In the genomic region with DNA sequence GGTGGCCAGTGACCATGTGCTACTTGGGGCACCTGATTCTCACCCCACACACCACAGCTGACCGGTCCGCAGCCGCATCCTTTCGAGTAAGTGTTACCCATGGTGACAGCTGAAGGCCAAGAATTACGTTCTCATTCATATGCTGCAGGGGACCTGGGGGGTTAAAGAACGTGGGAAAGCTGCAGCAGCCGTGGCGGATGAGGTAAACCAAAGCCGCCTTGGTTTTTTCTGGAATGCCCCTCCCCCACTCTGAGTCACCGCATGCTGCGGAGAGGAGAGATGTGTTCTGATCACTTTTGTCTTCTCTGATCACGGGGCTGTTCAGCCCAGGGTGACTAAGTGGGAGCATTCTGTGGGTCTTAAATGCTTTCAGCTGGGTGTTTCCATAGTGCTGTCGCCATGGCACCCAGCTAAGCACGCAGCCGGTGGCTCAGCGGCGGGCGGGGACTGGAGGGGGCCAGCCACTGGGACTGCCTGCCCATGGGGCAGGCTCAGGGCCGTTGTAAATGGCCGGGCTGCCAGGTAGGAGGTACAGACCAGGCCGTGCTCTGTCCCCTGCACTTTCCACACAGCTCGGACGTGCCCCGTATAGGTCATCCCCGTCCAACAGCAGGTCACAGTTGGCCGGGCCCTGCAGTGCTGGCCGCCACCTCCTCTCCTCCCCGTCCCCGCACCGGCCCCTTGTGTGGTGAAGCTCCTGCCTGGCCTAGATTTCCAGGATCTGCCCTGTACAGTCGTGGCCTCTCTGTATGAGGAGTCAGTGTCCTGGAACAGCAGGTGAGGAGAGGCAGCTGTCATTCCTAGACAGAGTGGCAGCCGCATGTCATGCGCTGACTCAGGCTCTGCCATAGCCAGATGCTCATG, we compare ENCODE assay signal across 1 cellular context.
A peak's percentile ranks its signal among the peaks of the same experiment; 100 is the strongest.
TF ChIP-seq lines count a peak whose summit lies in the region.

No MANE protein-coding gene starts in this region.

TF ChIP-seq in K562, 482 proteins besides CTCF, POLR2A, EP300 and RAD21 (continued from another document and continues in another):
- no peak for TF ChIP-seq RBBP5 (IDR thresholded peaks at IDR 0.05; ENCODE audit: borderline replicate concordance, insufficient read depth, low read length, poor library complexity, severe bottlenecking)
- no peak for TF ChIP-seq PHB2 (IDR thresholded peaks at IDR 0.05; ENCODE audit: low read depth)
- TF ChIP-seq, protein P1, sequence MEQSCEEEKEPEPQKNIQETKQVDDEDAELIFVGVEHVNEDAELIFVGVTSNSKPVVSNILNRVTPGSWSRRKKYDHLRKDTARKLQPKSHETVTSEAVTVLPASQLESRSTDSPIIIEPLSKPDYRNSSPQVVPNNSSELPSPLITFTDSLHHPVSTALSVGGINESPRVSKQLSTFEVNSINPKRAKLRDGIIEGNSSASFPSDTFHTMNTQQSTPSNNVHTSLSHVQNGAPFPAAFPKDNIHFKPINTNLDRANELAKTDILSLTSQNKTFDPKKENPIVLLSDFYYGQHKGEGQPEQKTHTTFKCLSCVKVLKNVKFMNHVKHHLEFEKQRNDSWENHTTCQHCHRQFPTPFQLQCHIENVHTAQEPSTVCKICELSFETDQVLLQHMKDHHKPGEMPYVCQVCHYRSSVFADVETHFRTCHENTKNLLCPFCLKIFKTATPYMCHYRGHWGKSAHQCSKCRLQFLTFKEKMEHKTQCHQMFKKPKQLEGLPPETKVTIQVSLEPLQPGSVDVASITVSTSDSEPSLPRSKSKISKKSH (CRISPR knock-in tag; IDR thresholded peaks at IDR 0.05): no peak
- TF ChIP-seq XRCC4 (IDR thresholded peaks at IDR 0.05; ENCODE audit: extremely low read depth, insufficient read depth, insufficient read length): no peak
- TF ChIP-seq KLF10 (CRISPR knock-in tag; IDR thresholded peaks at IDR 0.05): no peak
- no peak for TF ChIP-seq RBM14 (IDR thresholded peaks at IDR 0.05; ENCODE audit: borderline replicate concordance, insufficient read depth, low read depth, low read length)
- TF ChIP-seq, protein P2, sequence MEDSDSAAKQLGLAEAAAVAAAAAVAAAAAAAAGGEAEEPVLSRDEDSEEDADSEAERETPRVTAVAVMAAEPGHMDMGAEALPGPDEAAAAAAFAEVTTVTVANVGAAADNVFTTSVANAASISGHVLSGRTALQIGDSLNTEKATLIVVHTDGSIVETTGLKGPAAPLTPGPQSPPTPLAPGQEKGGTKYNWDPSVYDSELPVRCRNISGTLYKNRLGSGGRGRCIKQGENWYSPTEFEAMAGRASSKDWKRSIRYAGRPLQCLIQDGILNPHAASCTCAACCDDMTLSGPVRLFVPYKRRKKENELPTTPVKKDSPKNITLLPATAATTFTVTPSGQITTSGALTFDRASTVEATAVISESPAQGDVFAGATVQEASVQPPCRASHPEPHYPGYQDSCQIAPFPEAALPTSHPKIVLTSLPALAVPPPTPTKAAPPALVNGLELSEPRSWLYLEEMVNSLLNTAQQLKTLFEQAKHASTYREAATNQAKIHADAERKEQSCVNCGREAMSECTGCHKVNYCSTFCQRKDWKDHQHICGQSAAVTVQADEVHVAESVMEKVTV (CRISPR knock-in tag; IDR thresholded peaks at IDR 0.05): no peak
- no peak for TF ChIP-seq TCF7L2 (IDR thresholded peaks at IDR 0.05; ENCODE audit: low read depth, low read length)
- TF ChIP-seq, protein P3, sequence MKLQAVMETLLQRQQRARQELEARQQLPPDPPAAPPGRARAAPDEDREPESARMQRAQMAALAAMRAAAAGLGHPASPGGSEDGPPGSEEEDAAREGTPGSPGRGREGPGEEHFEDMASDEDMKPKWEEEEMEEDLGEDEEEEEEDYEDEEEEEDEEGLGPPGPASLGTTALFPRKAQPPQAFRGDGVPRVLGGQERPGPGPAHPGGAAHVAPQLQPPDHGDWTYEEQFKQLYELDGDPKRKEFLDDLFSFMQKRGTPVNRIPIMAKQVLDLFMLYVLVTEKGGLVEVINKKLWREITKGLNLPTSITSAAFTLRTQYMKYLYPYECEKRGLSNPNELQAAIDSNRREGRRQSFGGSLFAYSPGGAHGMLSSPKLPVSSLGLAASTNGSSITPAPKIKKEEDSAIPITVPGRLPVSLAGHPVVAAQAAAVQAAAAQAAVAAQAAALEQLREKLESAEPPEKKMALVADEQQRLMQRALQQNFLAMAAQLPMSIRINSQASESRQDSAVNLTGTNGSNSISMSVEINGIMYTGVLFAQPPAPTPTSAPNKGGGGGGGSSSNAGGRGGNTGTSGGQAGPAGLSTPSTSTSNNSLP (IDR thresholded peaks at IDR 0.05; ENCODE audit: borderline replicate concordance, low read depth, low read length): 0 out of 2 replicates have a peak, but pooled peaks have one; percentile 28
- peak; percentile 100 for TF ChIP-seq MYNN (IDR thresholded peaks at IDR 0.05)
- peak; percentile 94 for TF ChIP-seq MYNN (CRISPR knock-in tag; IDR thresholded peaks at IDR 0.05)
- no peak for TF ChIP-seq TAL1 (IDR thresholded peaks at IDR 0.05)
- no peak for TF ChIP-seq MTA1 (IDR thresholded peaks at IDR 0.05; ENCODE audit: borderline replicate concordance)
- TF ChIP-seq, protein P4, sequence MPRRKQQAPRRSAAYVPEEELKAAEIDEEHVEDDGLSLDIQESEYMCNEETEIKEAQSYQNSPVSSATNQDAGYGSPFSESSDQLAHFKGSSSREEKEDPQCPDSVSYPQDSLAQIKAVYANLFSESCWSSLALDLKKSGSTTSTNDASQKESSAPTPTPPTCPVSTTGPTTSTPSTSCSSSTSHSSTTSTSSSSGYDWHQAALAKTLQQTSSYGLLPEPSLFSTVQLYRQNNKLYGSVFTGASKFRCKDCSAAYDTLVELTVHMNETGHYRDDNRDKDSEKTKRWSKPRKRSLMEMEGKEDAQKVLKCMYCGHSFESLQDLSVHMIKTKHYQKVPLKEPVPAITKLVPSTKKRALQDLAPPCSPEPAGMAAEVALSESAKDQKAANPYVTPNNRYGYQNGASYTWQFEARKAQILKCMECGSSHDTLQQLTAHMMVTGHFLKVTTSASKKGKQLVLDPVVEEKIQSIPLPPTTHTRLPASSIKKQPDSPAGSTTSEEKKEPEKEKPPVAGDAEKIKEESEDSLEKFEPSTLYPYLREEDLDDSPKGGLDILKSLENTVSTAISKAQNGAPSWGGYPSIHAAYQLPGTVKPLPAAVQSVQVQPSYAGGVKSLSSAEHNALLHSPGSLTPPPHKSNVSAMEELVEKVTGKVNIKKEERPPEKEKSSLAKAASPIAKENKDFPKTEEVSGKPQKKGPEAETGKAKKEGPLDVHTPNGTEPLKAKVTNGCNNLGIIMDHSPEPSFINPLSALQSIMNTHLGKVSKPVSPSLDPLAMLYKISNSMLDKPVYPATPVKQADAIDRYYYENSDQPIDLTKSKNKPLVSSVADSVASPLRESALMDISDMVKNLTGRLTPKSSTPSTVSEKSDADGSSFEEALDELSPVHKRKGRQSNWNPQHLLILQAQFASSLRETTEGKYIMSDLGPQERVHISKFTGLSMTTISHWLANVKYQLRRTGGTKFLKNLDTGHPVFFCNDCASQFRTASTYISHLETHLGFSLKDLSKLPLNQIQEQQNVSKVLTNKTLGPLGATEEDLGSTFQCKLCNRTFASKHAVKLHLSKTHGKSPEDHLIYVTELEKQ (CRISPR knock-in tag; IDR thresholded peaks at IDR 0.05): no peak
- TF ChIP-seq, protein P5, sequence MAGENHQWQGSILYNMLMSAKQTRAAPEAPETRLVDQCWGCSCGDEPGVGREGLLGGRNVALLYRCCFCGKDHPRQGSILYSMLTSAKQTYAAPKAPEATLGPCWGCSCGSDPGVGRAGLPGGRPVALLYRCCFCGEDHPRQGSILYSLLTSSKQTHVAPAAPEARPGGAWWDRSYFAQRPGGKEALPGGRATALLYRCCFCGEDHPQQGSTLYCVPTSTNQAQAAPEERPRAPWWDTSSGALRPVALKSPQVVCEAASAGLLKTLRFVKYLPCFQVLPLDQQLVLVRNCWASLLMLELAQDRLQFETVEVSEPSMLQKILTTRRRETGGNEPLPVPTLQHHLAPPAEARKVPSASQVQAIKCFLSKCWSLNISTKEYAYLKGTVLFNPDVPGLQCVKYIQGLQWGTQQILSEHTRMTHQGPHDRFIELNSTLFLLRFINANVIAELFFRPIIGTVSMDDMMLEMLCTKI (IDR thresholded peaks at IDR 0.05; ENCODE audit: partially characterized antibody): no peak
- TF ChIP-seq RFX1 (IDR thresholded peaks at IDR 0.05): peak; percentile 98
- TF ChIP-seq ZNF398 (CRISPR knock-in tag; IDR thresholded peaks at IDR 0.05): no peak
- TF ChIP-seq GTF2B (IDR thresholded peaks at IDR 0.05; ENCODE audit: extremely low read depth, insufficient read length): no peak
- no peak for TF ChIP-seq BRCA1 (IDR thresholded peaks at IDR 0.05)
- no peak for TF ChIP-seq BRCA1 (CRISPR knock-in tag; IDR thresholded peaks at IDR 0.05)
- no peak for TF ChIP-seq NFYB (IDR thresholded peaks at IDR 0.05; ENCODE audit: extremely low read depth, insufficient read length)
- TF ChIP-seq, protein P6, sequence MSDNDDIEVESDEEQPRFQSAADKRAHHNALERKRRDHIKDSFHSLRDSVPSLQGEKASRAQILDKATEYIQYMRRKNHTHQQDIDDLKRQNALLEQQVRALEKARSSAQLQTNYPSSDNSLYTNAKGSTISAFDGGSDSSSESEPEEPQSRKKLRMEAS (CRISPR knock-in tag; IDR thresholded peaks at IDR 0.05): peak; percentile 92
- no peak for TF ChIP-seq HEY1 (CRISPR knock-in tag; IDR thresholded peaks at IDR 0.05; ENCODE audit: borderline replicate concordance)
- TF ChIP-seq ZBTB1 (CRISPR knock-in tag; IDR thresholded peaks at IDR 0.05; ENCODE audit: borderline replicate concordance, low read depth): no peak; the same call in 1 of the 2 replicates
- TF ChIP-seq NCOA2 (IDR thresholded peaks at IDR 0.05; ENCODE audit: partially characterized antibody in 2 of 2): no peak
- no peak for TF ChIP-seq ZNF584 (CRISPR knock-in tag; IDR thresholded peaks at IDR 0.05; ENCODE audit: low read depth)
- TF ChIP-seq FOS (IDR thresholded peaks at IDR 0.05; ENCODE audit: extremely low read depth, insufficient read length): peak; percentile 70
- TF ChIP-seq SRSF3 (IDR thresholded peaks at IDR 0.05; ENCODE audit: insufficient read depth, low read length): no peak
- no peak for TF ChIP-seq ATF1 (CRISPR knock-in tag; IDR thresholded peaks at IDR 0.05)
- peak; percentile 46 for TF ChIP-seq ATF1 (tag; IDR thresholded peaks at IDR 0.05)
- TF ChIP-seq ASH1L (IDR thresholded peaks at IDR 0.05; ENCODE audit: borderline replicate concordance, low read depth, partially characterized antibody): no peak
- TF ChIP-seq OTX1 (CRISPR knock-in tag; IDR thresholded peaks at IDR 0.05): peak; percentile 19; the same call in 1 of the 2 replicates
- TF ChIP-seq RFX5 (IDR thresholded peaks at IDR 0.05; ENCODE audit: low read depth, low read length): no peak
- TF ChIP-seq NR4A1 (CRISPR knock-in tag; IDR thresholded peaks at IDR 0.05): no peak
- TF ChIP-seq NR4A1 (tag; IDR thresholded peaks at IDR 0.05): peak; percentile 60; the same call in 1 of the 2 replicates
- TF ChIP-seq RNF2 (IDR thresholded peaks at IDR 0.05): peak; percentile 91
- TF ChIP-seq, protein P7, sequence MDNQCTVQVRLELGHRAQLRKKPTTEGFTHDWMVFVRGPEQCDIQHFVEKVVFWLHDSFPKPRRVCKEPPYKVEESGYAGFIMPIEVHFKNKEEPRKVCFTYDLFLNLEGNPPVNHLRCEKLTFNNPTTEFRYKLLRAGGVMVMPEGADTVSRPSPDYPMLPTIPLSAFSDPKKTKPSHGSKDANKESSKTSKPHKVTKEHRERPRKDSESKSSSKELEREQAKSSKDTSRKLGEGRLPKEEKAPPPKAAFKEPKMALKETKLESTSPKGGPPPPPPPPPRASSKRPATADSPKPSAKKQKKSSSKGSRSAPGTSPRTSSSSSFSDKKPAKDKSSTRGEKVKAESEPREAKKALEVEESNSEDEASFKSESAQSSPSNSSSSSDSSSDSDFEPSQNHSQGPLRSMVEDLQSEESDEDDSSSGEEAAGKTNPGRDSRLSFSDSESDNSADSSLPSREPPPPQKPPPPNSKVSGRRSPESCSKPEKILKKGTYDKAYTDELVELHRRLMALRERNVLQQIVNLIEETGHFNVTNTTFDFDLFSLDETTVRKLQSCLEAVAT (IDR thresholded peaks at IDR 0.05): peak in 1 of 2 experiments; percentile 43; a peak in 1 of 4 replicates
- no peak for TF ChIP-seq SMAD3 (CRISPR knock-in tag; conservative IDR thresholded peaks at IDR 0.05)
- TF ChIP-seq, protein P8, sequence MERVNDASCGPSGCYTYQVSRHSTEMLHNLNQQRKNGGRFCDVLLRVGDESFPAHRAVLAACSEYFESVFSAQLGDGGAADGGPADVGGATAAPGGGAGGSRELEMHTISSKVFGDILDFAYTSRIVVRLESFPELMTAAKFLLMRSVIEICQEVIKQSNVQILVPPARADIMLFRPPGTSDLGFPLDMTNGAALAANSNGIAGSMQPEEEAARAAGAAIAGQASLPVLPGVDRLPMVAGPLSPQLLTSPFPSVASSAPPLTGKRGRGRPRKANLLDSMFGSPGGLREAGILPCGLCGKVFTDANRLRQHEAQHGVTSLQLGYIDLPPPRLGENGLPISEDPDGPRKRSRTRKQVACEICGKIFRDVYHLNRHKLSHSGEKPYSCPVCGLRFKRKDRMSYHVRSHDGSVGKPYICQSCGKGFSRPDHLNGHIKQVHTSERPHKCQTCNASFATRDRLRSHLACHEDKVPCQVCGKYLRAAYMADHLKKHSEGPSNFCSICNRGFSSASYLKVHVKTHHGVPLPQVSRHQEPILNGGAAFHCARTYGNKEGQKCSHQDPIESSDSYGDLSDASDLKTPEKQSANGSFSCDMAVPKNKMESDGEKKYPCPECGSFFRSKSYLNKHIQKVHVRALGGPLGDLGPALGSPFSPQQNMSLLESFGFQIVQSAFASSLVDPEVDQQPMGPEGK (CRISPR knock-in tag; IDR thresholded peaks at IDR 0.05; ENCODE audit: borderline replicate concordance): no peak
- TF ChIP-seq MED1 (CRISPR knock-in tag; IDR thresholded peaks at IDR 0.05; ENCODE audit: borderline replicate concordance): no peak
- TF ChIP-seq ZNF224 (CRISPR knock-in tag; IDR thresholded peaks at IDR 0.05): no peak
- TF ChIP-seq COPS2 (conservative IDR thresholded peaks at IDR 0.05): no peak
- no peak for TF ChIP-seq ZNF253 (CRISPR knock-in tag; conservative IDR thresholded peaks at IDR 0.05)
- TF ChIP-seq GATAD2B (IDR thresholded peaks at IDR 0.05; ENCODE audit: borderline replicate concordance): no peak
- 0 out of 2 replicates have a peak, but pooled peaks have one; percentile 46 for TF ChIP-seq ZNF444 (CRISPR knock-in tag; IDR thresholded peaks at IDR 0.05)
- no peak for TF ChIP-seq ZNF282 (CRISPR knock-in tag; IDR thresholded peaks at IDR 0.05)
- no peak for TF ChIP-seq TARDBP (IDR thresholded peaks at IDR 0.05)
